11 cellular contexts compared by ENCODE assay signal in genomic region chr11:108727665-108728064, GRCh38.
DNase-seq lines count a peak whose midpoint lies in the region; ATAC-seq and TF ChIP-seq lines count a peak whose summit lies in the region.
"Had no signal": no experiment of that assay in that cellular context is flagged by ENCODE, and none has a peak within 500 bp of the region (broad histone marks: within the 10 kb centered on the region; RNA-seq: fewer than 3 reads in every experiment).

No MANE protein-coding gene starts in this region.

- H3K27ac ChIP-seq in RWPE1: no peak overlapping the region
- H3K27ac ChIP-seq: right lobe of liver had no signal

- peak overlapping the region in 1 of 2 donors; percentile 34 for H3K27ac Mint-ChIP-seq in natural killer cell treated with Interleukin-12 subunit alpha and Interleukin-12 subunit beta and Interleukin-15 and Interleukin-18, amount 100 ng/mL, for 72 hours
- no peak overlapping the region for H3K27ac Mint-ChIP-seq in natural killer cell
- H3K27ac Mint-ChIP-seq in stimulated activated naive CD8-positive, alpha-beta T cell treated with anti-CD3 and anti-CD28 coated beads, Interleukin-15, amount 100 ng/mL, for 72 hours: no peak overlapping the region

- H3K9me3 Mint-ChIP-seq in natural killer cell treated with Interleukin-12 subunit alpha and Interleukin-12 subunit beta and Interleukin-15 and Interleukin-18, amount 100 ng/mL, for 72 hours: no peaks in the 10 kb centered on the region
- no peaks in the 10 kb centered on the region for H3K9me3 Mint-ChIP-seq in natural killer cell
- H3K9me3 Mint-ChIP-seq in stimulated activated naive CD8-positive, alpha-beta T cell treated with anti-CD3 and anti-CD28 coated beads, Interleukin-15, amount 100 ng/mL, for 72 hours: peaks cover 4 to 7% of the 10 kb centered on the region in 2 donors

- CTCF ChIA-PET in RWPE1 (lab: Yijun Ruan, JAX): no interaction called here

- TF ChIP-seq CTCF in natural killer cell (IDR thresholded peaks at IDR 0.05): no peak
- TF ChIP-seq CTCF in RWPE1 (conservative IDR thresholded peaks at IDR 0.05; ENCODE audit: low read depth): no peak

- peaks cover 36% of the 10 kb centered on the region for H3K36me3 Mint-ChIP-seq in natural killer cell treated with Interleukin-12 subunit alpha and Interleukin-12 subunit beta and Interleukin-15 and Interleukin-18, amount 100 ng/mL, for 72 hours
- H3K36me3 Mint-ChIP-seq in natural killer cell: peaks cover 16% of the 10 kb centered on the region

- H3K27me3 Mint-ChIP-seq in natural killer cell treated with Interleukin-12 subunit alpha and Interleukin-12 subunit beta and Interleukin-15 and Interleukin-18, amount 100 ng/mL, for 72 hours: no peaks in the 10 kb centered on the region
- no peaks in the 10 kb centered on the region for H3K27me3 Mint-ChIP-seq in natural killer cell (ENCODE audit: low read depth in 2 of 2)
- H3K27me3 Mint-ChIP-seq in stimulated activated naive CD8-positive, alpha-beta T cell treated with anti-CD3 and anti-CD28 coated beads, Interleukin-15, amount 100 ng/mL, for 72 hours: no peaks in the 10 kb centered on the region

- intact Hi-C loops in natural killer cell (cut with micrococcal nuclease): no loop called here

- DNase-seq in natural killer cell treated with Interleukin-12 subunit alpha and Interleukin-12 subunit beta and Interleukin-15 and Interleukin-18, amount 100 ng/mL, for 72 hours (ENCODE audit: low spot score): no peak
- DNase-seq in natural killer cell (no peak), dermis blood vessel endothelial cell (no peak), RWPE1 (ENCODE audit: low spot score) (no peak)
- DNase-seq in stimulated activated naive CD8-positive, alpha-beta T cell treated with anti-CD3 and anti-CD28 coated beads, Interleukin-15, amount 100 ng/mL, for 72 hours: no peak
- no peak for DNase-seq in stimulated activated CD8-positive, alpha-beta memory T cell treated with anti-CD3 and anti-CD28 coated beads, Interleukin-4, amount 100 ng/mL, for 48 hours
- DNase-seq: right lobe of liver; stimulated activated CD4-positive, alpha-beta T cell treated with anti-CD3 and anti-CD28 coated beads, Interleukin-4, amount 100 ng/mL, for 1 hour; stimulated activated naive CD4-positive, alpha-beta T cell had no signal

- peak in 1 of 2 donors; percentile 80 for ATAC-seq in natural killer cell treated with Interleukin-12 subunit alpha and Interleukin-12 subunit beta and Interleukin-15 and Interleukin-18, amount 100 ng/mL, for 72 hours
- ATAC-seq in natural killer cell: no peak
- ATAC-seq in GM21825 (IDR thresholded peaks at IDR 0.05; ENCODE audit: unreplicated experiment): peak; percentile 32
- peak; percentile 52 for ATAC-seq in HG03432 (IDR thresholded peaks at IDR 0.05; ENCODE audit: unreplicated experiment)
- peak; percentile 85 for ATAC-seq in stimulated activated naive CD8-positive, alpha-beta T cell treated with anti-CD3 and anti-CD28 coated beads, Interleukin-15, amount 100 ng/mL, for 72 hours
- ATAC-seq: right lobe of liver had no signal

- POLR2A ChIA-PET in RWPE1 (lab: Yijun Ruan, JAX; ENCODE audit: low non-redundant PET): no interaction called here

- peaks cover 14 to 41% of the 10 kb centered on the region in 2 donors for H3K4me1 Mint-ChIP-seq in natural killer cell treated with Interleukin-12 subunit alpha and Interleukin-12 subunit beta and Interleukin-15 and Interleukin-18, amount 100 ng/mL, for 72 hours (ENCODE audit: low read depth in 2 of 2)
- peaks cover 5 to 15% of the 10 kb centered on the region in 2 donors for H3K4me1 Mint-ChIP-seq in natural killer cell
- peaks cover 57% of the 10 kb centered on the region for H3K4me1 Mint-ChIP-seq in stimulated activated naive CD8-positive, alpha-beta T cell treated with anti-CD3 and anti-CD28 coated beads, Interleukin-15, amount 100 ng/mL, for 72 hours

- peak overlapping the region; percentile 68 for H3K4me3 Mint-ChIP-seq in natural killer cell treated with Interleukin-12 subunit alpha and Interleukin-12 subunit beta and Interleukin-15 and Interleukin-18, amount 100 ng/mL, for 72 hours
- H3K4me3 Mint-ChIP-seq in natural killer cell: no peak overlapping the region
- peak overlapping the region in 1 of 2 donors; percentile 40 for H3K4me3 Mint-ChIP-seq in stimulated activated naive CD8-positive, alpha-beta T cell treated with anti-CD3 and anti-CD28 coated beads, Interleukin-15, amount 100 ng/mL, for 72 hours

Comparison
In these comparisons a context has a peak if more than half of its experiments do, and no peak if none do; other contexts are left out.
1. ATAC-seq: peak in GM21825 (single experiment), HG03432 (single experiment) and stimulated activated naive CD8-positive, alpha-beta T cell treated with anti-CD3 and anti-CD28 coated beads, Interleukin-15, amount 100 ng/mL, for 72 hours (single experiment); none in natural killer cell (0 of 3).